17 cellular contexts compared by ENCODE assay signal in the genomic region with DNA sequence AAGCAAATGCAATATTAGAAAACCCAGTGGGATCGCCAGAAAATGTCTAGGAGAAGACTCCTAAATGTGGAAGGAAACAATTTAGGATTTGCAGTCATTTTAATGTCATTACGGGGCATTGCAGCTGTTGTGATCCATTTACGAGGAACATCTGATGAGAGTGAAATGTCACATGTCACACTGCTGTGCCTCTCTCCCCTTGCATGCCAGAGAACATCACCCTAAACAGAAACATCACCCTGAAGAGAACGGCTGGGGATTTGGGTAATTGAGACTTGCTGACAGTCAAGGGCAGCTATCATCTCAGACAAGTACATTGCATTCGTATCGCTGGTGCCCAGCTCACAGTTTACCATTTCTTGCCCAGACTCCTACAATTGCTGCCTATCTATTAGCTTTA.
A peak's percentile ranks its signal among the peaks of the same experiment; 100 is the strongest.
DNase-seq lines count a peak whose midpoint lies in the region; ATAC-seq and TF ChIP-seq lines count a peak whose summit lies in the region.
"Had no signal": no experiment of that assay in that cellular context is flagged by ENCODE, and none has a peak within 500 bp of the region (broad histone marks: within the 10 kb centered on the region; RNA-seq: fewer than 3 reads in every experiment).

No MANE protein-coding gene starts in this region.

- WGBS in esophagus muscularis mucosa = 55% methylated on average over 6 of the region's 6 CpGs

- no peak for TF ChIP-seq CTCF in esophagus muscularis mucosa (IDR thresholded peaks at IDR 0.05)

- H3K9me3 ChIP-seq in esophagus muscularis mucosa = peaks cover 0 to 3% (median 0%) of the 10 kb centered on the region in 4 donors
- H3K9me3 ChIP-seq: HAP-1 had no signal

- no peak for TF ChIP-seq EP300 in esophagus muscularis mucosa (IDR thresholded peaks at IDR 0.05)

- no peaks in the 10 kb centered on the region for H3K4me1 ChIP-seq in esophagus muscularis mucosa
- H3K4me1 ChIP-seq: BLaER1 treated with 17β-estradiol and CSF1 and Interleukin-3, amounts not matched to agents 10 nM and 100 nM had no signal

- no peak overlapping the region for H3K27ac ChIP-seq in esophagus muscularis mucosa (replicated peaks in 1 of 4)
- H3K27ac ChIP-seq: 22Rv1; BLaER1 treated with 17β-estradiol and CSF1 and Interleukin-3, amounts not matched to agents 10 nM and 100 nM had no signal

- ATAC-seq in GM19452 (IDR thresholded peaks at IDR 0.05; ENCODE audit: unreplicated experiment) = no peak
- ATAC-seq: GM23338 had no signal

- H3K4me3 ChIP-seq in esophagus muscularis mucosa = no peak overlapping the region
- H3K4me3 ChIP-seq: BLaER1 treated with 17β-estradiol and CSF1 and Interleukin-3, amounts not matched to agents 10 nM and 100 nM; GM23338; HAP-1 had no signal

- no peak for TF ChIP-seq POLR2A in esophagus muscularis mucosa (IDR thresholded peaks at IDR 0.05; ENCODE audit: low read depth)

- peak; percentile 59 for DNase-seq in NCI-H82 (lab: John Stamatoyannopoulos, UW)
- no peak for DNase-seq in NCI-H82 treated with DMSO at 0.1 percent for 48 hours (lab: John Stamatoyannopoulos, UW; ENCODE audit: unreplicated experiment)
- DNase-seq in esophagus muscularis mucosa (ENCODE audit: extremely low spot score) = peak; percentile 45
- peak; percentile 43 for DNase-seq in retina
- DNase-seq in NCI-H1694 treated with DMSO at 0.1 percent for 48 hours (lab: John Stamatoyannopoulos, UW) = no peak
- DNase-seq in UCSD-AML1 (lab: John Stamatoyannopoulos, UW; ENCODE audit: unreplicated experiment) = no peak
- DNase-seq: CD4-positive, alpha-beta T cell; CD8-positive, alpha-beta memory T cell; DMS 273 treated with DMSO at 0.1 percent for 48 hours; DMS79; GF-D8; HFFc6 had no signal

- H3K27me3 ChIP-seq in esophagus muscularis mucosa = no peaks in the 10 kb centered on the region
- H3K27me3 ChIP-seq: BLaER1 treated with 17β-estradiol and CSF1 and Interleukin-3, amounts not matched to agents 10 nM and 100 nM had no signal

- H3K36me3 ChIP-seq in esophagus muscularis mucosa = no peaks in the 10 kb centered on the region
- H3K36me3 ChIP-seq: BLaER1 treated with 17β-estradiol and CSF1 and Interleukin-3, amounts not matched to agents 10 nM and 100 nM; HAP-1 had no signal

- intact Hi-C loops in esophagus muscularis mucosa (cut with DNase I) = no loop called here

Comparison
In these comparisons a context has a peak if more than half of its experiments do, and no peak if none do; other contexts are left out.
1. DNase-seq: peak in NCI-H82 (single experiment), esophagus muscularis mucosa (single experiment) and retina (single experiment); none in NCI-H82 treated with DMSO at 0.1 percent for 48 hours (single experiment), NCI-H1694 treated with DMSO at 0.1 percent for 48 hours (single experiment) and UCSD-AML1 (single experiment).